27 cellular contexts compared by ENCODE assay signal in genomic region chr11:76415073-76415472, GRCh38.
DNase-seq lines count a peak whose midpoint lies in the region; ATAC-seq and TF ChIP-seq lines count a peak whose summit lies in the region.
"Had no signal": no experiment of that assay in that cellular context is flagged by ENCODE, and none has a peak within 500 bp of the region (broad histone marks: within the 10 kb centered on the region; RNA-seq: fewer than 3 reads in every experiment).

No MANE protein-coding gene starts in this region.

- CTCF ChIA-PET in GM10248 (lab: Yijun Ruan, JAX) = interaction anchor here (1.2 to 2.9 kb wide), 2 partner anchors 10 to 15 kb away, joined by 3 to 12 read pairs; no protein-coding TSS in a partner anchor

- H4K20me1 ChIP-seq in OCI-LY3 (ENCODE audit: insufficient read depth, low read length) = no peaks in the 10 kb centered on the region

- peak; percentile 14 for TF ChIP-seq CTCF in GM10248 (IDR thresholded peaks at IDR 0.05; ENCODE audit: control extremely low read depth, extremely low read depth, low read depth, missing control alignments)
- peak; percentile 19; the same call in 1 of the 2 replicates for TF ChIP-seq CTCF in OCI-LY3 (IDR thresholded peaks at IDR 0.05; ENCODE audit: low read depth, low read length)
- no peak for TF ChIP-seq CTCF in GM13977 (IDR thresholded peaks at IDR 0.05; ENCODE audit: extremely low read depth, insufficient read depth, missing control alignments)

- no peak overlapping the region for H3K4me3 ChIP-seq in OCI-LY3 (ENCODE audit: low read length)
- H3K4me3 ChIP-seq: A549, dorsolateral prefrontal cortex, thoracic aorta, vagina had no signal

- H3K27ac ChIP-seq in OCI-LY3 (ENCODE audit: low read length) = no peak overlapping the region
- H3K27ac ChIP-seq: A549, dorsolateral prefrontal cortex, thoracic aorta, vagina had no signal

- in situ Hi-C loops in GM13977 (cut with MboI; ENCODE audit: low pct_unique_long_range_greater_than_20kb, low sequenced_read_pairs, unreplicated experiment) = no loop called here

- peak; percentile 5 for DNase-seq in NCI-H748 (lab: John Stamatoyannopoulos, UW; ENCODE audit: unreplicated experiment)
- DNase-seq in NCI-H748 treated with DMSO at 0.1 percent for 48 hours (lab: John Stamatoyannopoulos, UW) = no peak
- no peak for DNase-seq in GM10248 (ENCODE audit: extremely low spot score)
- DNase-seq in iPS-NIHi11 (ENCODE audit: low spot score) = peak; percentile 55
- DNase-seq in GM13977 (ENCODE audit: low spot score) = no peak
- DNase-seq in T1000 (lab: John Stamatoyannopoulos, UW) = no peak
- DNase-seq: activated naive CD4-positive, alpha-beta T cell treated with Interleukin-2 at 50 U/mL for 16 hours; activated T-cell treated with anti-CD3 and anti-CD28 coated beads, Interleukin-2, amount 50 U/mL, for 48 hours; CD8-positive, alpha-beta T cell; DMS153; dorsolateral prefrontal cortex; GF-D8; midbrain; naive thymus-derived CD8-positive, alpha-beta T cell; NCI-H1048; NCI-H1694 treated with DMSO at 0.1 percent for 48 hours; NCI-H345; occipital lobe; PC-3; Right ventricle myocardium superior; stimulated activated CD4-positive, alpha-beta T cell treated with anti-CD3 and anti-CD28 coated beads, Interleukin-15, amount 100 ng/mL, for 24 hours; stimulated activated naive CD4-positive, alpha-beta T cell treated with Interleukin-2 at 50 U/mL for 16 hours had no signal

- no peaks in the 10 kb centered on the region for H3K36me3 ChIP-seq in OCI-LY3 (replicated peaks; ENCODE audit: low read depth, low read length)
- H3K36me3 ChIP-seq: thoracic aorta, vagina had no signal

- POLR2A ChIA-PET in GM10248 (lab: Yijun Ruan, JAX) = no interaction called here

- no peak overlapping the region for H2AFZ ChIP-seq in OCI-LY3 (ENCODE audit: low read depth, low read length)

- no peaks in the 10 kb centered on the region for H3K9me3 ChIP-seq in OCI-LY3 (ENCODE audit: insufficient read depth, low read length)
- H3K9me3 ChIP-seq: A549, thoracic aorta, vagina had no signal

- no peaks in the 10 kb centered on the region for H3K79me2 ChIP-seq in OCI-LY3 (ENCODE audit: low read length)

- no peak overlapping the region for H3K9ac ChIP-seq in OCI-LY3 (ENCODE audit: low read length)

- no peaks in the 10 kb centered on the region for H3K4me1 ChIP-seq in OCI-LY3 (ENCODE audit: low read length)
- H3K4me1 ChIP-seq: A549 had no signal

- no peak overlapping the region for H3K4me2 ChIP-seq in OCI-LY3 (ENCODE audit: low read length)
- H3K4me2 ChIP-seq: A549 had no signal

- H3K27me3 ChIP-seq in OCI-LY3 (ENCODE audit: low read depth, low read length) = peaks cover 67% of the 10 kb centered on the region
- H3K27me3 ChIP-seq: dorsolateral prefrontal cortex, vagina had no signal

- ATAC-seq in HG03521 (IDR thresholded peaks at IDR 0.05; ENCODE audit: unreplicated experiment) = no peak
- ATAC-seq: A549; CD8-positive, alpha-beta T cell; naive thymus-derived CD8-positive, alpha-beta T cell; PC-3 had no signal

Comparison
In these comparisons a context has a peak if more than half of its experiments do, and no peak if none do; other contexts are left out.
1. DNase-seq: peak in NCI-H748 (single experiment) and iPS-NIHi11 (single experiment); none in NCI-H748 treated with DMSO at 0.1 percent for 48 hours (single experiment), GM10248 (single experiment), GM13977 (single experiment) and T1000 (single experiment).